8 cellular contexts compared by ENCODE assay signal in genomic region chr7:4682621-4683042, GRCh38. TPM values are rescaled to one million over a fixed set of nuclear protein-coding genes. Genes with fewer than 3 reads are reported as not detected.
DNase-seq lines count a peak whose midpoint lies in the region; ATAC-seq, FAIRE-seq and TF ChIP-seq lines count a peak whose summit lies in the region.

No MANE protein-coding gene starts in this region.

- H3K4me1 ChIP-seq in A549 (peaks cover 11% of the 10 kb centered on the region), right cardiac atrium (ENCODE audit: control insufficient read depth, insufficient read depth, low read length) (peaks cover 3% of the 10 kb centered on the region)

- POLR2A ChIA-PET in A549 (lab: Yijun Ruan, JAX) = interaction anchor here (1.5 to 4.5 kb wide), 2 partner anchors 41 to 43 kb away, joined by 4 to 48 read pairs; no protein-coding TSS in a partner anchor

- 0 out of 3 replicates have a peak, but pooled peaks have one; percentile 9 for TF ChIP-seq CTCF in A549 (IDR thresholded peaks at IDR 0.05)

- H3K9me3 ChIP-seq in A549 = no peaks in the 10 kb centered on the region
- no peaks in the 10 kb centered on the region for H3K9me3 ChIP-seq in right cardiac atrium (ENCODE audit: control insufficient read depth, low read length)

- peak overlapping the region; percentile 90 to 99 for H3K27ac ChIP-seq in A549
- H3K27ac ChIP-seq in right cardiac atrium (ENCODE audit: low read length) = peak overlapping the region; percentile 86

- H3K4me2 ChIP-seq in A549 = peak overlapping the region; percentile 79

- no peaks in the 10 kb centered on the region for H3K27me3 ChIP-seq in right cardiac atrium (ENCODE audit: control insufficient read depth, insufficient read depth)

- no peak for FAIRE-seq in A549 (lab: Jason Lieb, UNC)

- TF ChIP-seq RAD21 in A549 (conservative IDR thresholded peaks at IDR 0.05 in 1 of 2, IDR thresholded peaks at IDR 0.05 in 1 of 2) = peak in 1 of 2 experiments; percentile 20; a peak in 1 of 5 replicates

- WGBS in A549 (ENCODE audit: missing lambda C conversion rate) = no CpG with 5 or more reads among the region's 47 CpGs
- 1% methylated on average over 47 of the region's 47 CpGs for WGBS in right cardiac atrium

- peak in 1 of 2 experiments; percentile 74 for DNase-seq in A549 (ENCODE audit: low read depth in 1 of 2, low spot score in 1 of 2)
- DNase-seq in RKO (ENCODE audit: low spot score) = peak; percentile 55
- DNase-seq in activated naive CD8-positive, alpha-beta T cell treated with anti-CD3 and anti-CD28 coated beads, Interleukin-2, amount 50 U/mL, for 16 hours (ENCODE audit: low read depth, low spot score) = peak; percentile 5
- peak; percentile 46 to 80 (median 78) for DNase-seq in right cardiac atrium
- DNase-seq in skeletal muscle cell (ENCODE audit: low read depth) = no peak
- DNase-seq in DMS79 treated with DMSO at 0.1 percent for 48 hours (lab: John Stamatoyannopoulos, UW) = no peak

- ATAC-seq in A549 (peak; percentile 68 to 80), GM18517 (IDR thresholded peaks at IDR 0.05; ENCODE audit: unreplicated experiment) (peak; percentile 25), HG03039 (IDR thresholded peaks at IDR 0.05; ENCODE audit: unreplicated experiment) (peak; percentile 26), right cardiac atrium (peak; percentile 36 to 40)

- H3K4me3 ChIP-seq in A549 = peak overlapping the region; percentile 74
- H3K4me3 ChIP-seq in right cardiac atrium (ENCODE audit: low read length) = peak overlapping the region; percentile 97
- H3K4me3 ChIP-seq in skeletal muscle cell (ENCODE audit: low read depth, low read length) = peak overlapping the region; percentile 83

- TF ChIP-seq POLR2A in A549 (IDR thresholded peaks at IDR 0.05; ENCODE audit: low read length) = no peak

- CTCF ChIA-PET in A549 (lab: Yijun Ruan, JAX) = interaction anchor here (0.8 to 1.1 kb wide), 4 partner anchors 9 to 62 kb away, joined by 3 read pairs; no protein-coding TSS in a partner anchor

- intact Hi-C loops in right cardiac atrium (cut with DNase I) = loop anchor here (5.0 to 10.0 kb wide), 5 partner anchors 40 to 72 kb away; no protein-coding TSS in a partner anchor

- TF ChIP-seq EP300 in A549 (IDR thresholded peaks at IDR 0.05) = no peak

TF ChIP-seq in A549, 52 proteins besides CTCF, POLR2A, EP300 and RAD21:
- TF ChIP-seq, protein P1, sequence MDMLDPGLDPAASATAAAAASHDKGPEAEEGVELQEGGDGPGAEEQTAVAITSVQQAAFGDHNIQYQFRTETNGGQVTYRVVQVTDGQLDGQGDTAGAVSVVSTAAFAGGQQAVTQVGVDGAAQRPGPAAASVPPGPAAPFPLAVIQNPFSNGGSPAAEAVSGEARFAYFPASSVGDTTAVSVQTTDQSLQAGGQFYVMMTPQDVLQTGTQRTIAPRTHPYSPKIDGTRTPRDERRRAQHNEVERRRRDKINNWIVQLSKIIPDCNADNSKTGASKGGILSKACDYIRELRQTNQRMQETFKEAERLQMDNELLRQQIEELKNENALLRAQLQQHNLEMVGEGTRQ (IDR thresholded peaks at IDR 0.05) = no peak
- TF ChIP-seq HDAC2 (IDR thresholded peaks at IDR 0.05) (no peak), SREBF2 (IDR thresholded peaks at IDR 0.05) (no peak)

RNA-seq across cellular contexts. Expression of gene FOXK1, which starts 0.5 kb away (rescaled TPM):
- polyA plus RNA-seq in A549 (2011; rRNA removed) = 6.8 and 8.3 TPM in 2 replicates
- 7.4 and 10.0 TPM in 2 replicates for polyA plus RNA-seq in A549 (2012; cell fraction: cytosol; rRNA removed)
- 27.5 and 29.2 TPM in 2 replicates for polyA plus RNA-seq in A549 (2012; cell fraction: nucleus; rRNA removed)
- polyA plus RNA-seq in A549 (2017; fragmentation: RNase III; extraction: RNeasy Plus Mini Kit Qiagen cat#74134 plus additional on column Dnase treatment) = 9.8 to 10.9 TPM (median 10.2 TPM) in 3 replicates
- polyA minus RNA-seq in A549 (2011; rRNA and poly(A)+ RNA removed) = 15.7 and 19.4 TPM in 2 replicates
- total RNA-seq in right cardiac atrium = 10 to 100 TPM; 15.4 to 22.4 (median 20.3) TPM
- polyA plus RNA-seq in right cardiac atrium = 10.9 TPM

Comparison
In these comparisons a context has a peak if more than half of its experiments do, and no peak if none do; other contexts are left out.
1. DNase-seq: peak in RKO (single experiment), activated naive CD8-positive, alpha-beta T cell treated with anti-CD3 and anti-CD28 coated beads, Interleukin-2, amount 50 U/mL, for 16 hours (single experiment) and right cardiac atrium (3 of 3); none in skeletal muscle cell (single experiment) and DMS79 treated with DMSO at 0.1 percent for 48 hours (single experiment).
2. Peak in every context shown above with its lines, with median percentiles within 50 percentile points of each other: ATAC-seq and H3K4me3 ChIP-seq.